Comparison of ENCODE assay signal across 1 cellular context in the genomic region with DNA sequence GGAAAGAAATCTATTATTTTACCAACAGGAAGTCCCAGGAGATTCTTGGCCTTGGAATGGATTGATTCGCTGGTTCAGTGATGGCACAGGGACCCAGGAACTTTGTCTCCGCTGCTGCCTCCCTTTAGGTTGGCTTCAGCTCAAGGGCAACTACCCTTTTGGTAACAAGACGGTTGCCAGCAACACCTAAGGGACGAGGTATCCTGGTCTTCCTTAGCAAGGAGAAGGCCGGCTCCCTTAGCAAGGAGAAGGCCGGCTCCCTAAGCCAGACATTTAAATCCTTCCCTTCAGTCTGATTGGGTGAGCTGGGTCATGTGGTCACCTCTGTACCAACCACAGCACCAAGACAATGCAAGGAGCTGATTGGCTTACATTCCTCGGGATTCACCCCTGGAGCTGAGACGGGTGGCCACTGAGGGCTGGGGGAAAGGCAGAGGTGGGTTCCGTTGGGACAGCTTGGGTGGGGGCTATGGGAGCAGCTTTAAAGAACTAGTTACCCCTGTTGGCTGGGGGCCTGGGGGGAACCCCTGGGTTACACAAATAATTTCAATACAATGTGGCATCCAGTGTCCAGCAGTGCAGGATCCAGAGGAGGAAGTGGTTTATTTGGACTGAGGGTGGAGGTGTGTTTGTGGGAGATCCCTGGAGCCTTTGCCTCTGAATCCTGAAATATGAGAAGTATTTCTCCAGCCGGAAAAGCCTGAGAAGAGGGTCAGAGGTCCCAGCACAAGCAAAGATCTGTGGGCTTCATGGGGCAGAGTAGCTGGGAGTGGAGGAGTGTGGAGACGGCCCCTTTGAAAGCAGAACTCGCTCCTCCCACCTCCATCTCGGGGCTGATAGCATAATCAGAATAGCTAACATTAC.
TF ChIP-seq lines count a peak whose summit lies in the region.

No MANE protein-coding gene starts in this region.

TF ChIP-seq in HepG2, 621 proteins besides CTCF, POLR2A, EP300 and RAD21 (continued from another document and continues in another):
- TF ChIP-seq, protein P1, sequence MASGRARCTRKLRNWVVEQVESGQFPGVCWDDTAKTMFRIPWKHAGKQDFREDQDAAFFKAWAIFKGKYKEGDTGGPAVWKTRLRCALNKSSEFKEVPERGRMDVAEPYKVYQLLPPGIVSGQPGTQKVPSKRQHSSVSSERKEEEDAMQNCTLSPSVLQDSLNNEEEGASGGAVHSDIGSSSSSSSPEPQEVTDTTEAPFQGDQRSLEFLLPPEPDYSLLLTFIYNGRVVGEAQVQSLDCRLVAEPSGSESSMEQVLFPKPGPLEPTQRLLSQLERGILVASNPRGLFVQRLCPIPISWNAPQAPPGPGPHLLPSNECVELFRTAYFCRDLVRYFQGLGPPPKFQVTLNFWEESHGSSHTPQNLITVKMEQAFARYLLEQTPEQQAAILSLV (CRISPR knock-in tag; IDR thresholded peaks at IDR 0.05; ENCODE audit: borderline replicate concordance) = no peak
- TF ChIP-seq TCF12 (IDR thresholded peaks at IDR 0.05) (no peak), TCF12 (CRISPR knock-in tag; IDR thresholded peaks at IDR 0.05) (no peak; the same call in 1 of the 2 replicates), GATAD1 (CRISPR knock-in tag; IDR thresholded peaks at IDR 0.05) (peak; percentile 73), ESRRA (CRISPR knock-in tag; IDR thresholded peaks at IDR 0.05; ENCODE audit: low read depth) (no peak), MIER2 (CRISPR knock-in tag; IDR thresholded peaks at IDR 0.05) (no peak; the same call in 1 of the 2 replicates), KDM2A (CRISPR knock-in tag; IDR thresholded peaks at IDR 0.05; ENCODE audit: borderline replicate concordance, low read depth) (no peak), ZSCAN20 (CRISPR knock-in tag; IDR thresholded peaks at IDR 0.05; ENCODE audit: borderline replicate concordance) (no peak), ZNF230 (CRISPR knock-in tag; IDR thresholded peaks at IDR 0.05) (peak; percentile 36; the same call in 1 of the 2 replicates), ZNF441 (CRISPR knock-in tag; IDR thresholded peaks at IDR 0.05; ENCODE audit: borderline replicate concordance) (0 out of 2 replicates have a peak, but pooled peaks have one; percentile 29), MXD4 (CRISPR knock-in tag; IDR thresholded peaks at IDR 0.05) (peak; percentile 59; the same call in 1 of the 2 replicates), KLF16 (CRISPR knock-in tag; IDR thresholded peaks at IDR 0.05) (peak in 1 of 2 experiments; percentile 76; a peak in 2 of 4 replicates), TBX2 (CRISPR knock-in tag; IDR thresholded peaks at IDR 0.05; ENCODE audit: borderline replicate concordance) (peak; percentile 42; the same call in 1 of the 2 replicates), ZNF510 (CRISPR knock-in tag; IDR thresholded peaks at IDR 0.05; ENCODE audit: low read depth) (no peak), ISL2 (CRISPR knock-in tag; IDR thresholded peaks at IDR 0.05) (peak; percentile 10; the same call in 1 of the 2 replicates), ZNF781 (CRISPR knock-in tag; IDR thresholded peaks at IDR 0.05; ENCODE audit: borderline replicate concordance, not compliant biosample characterization) (peak; percentile 89), NR2C2 (CRISPR knock-in tag; IDR thresholded peaks at IDR 0.05; ENCODE audit: borderline replicate concordance) (peak; percentile 58), SMYD3 (CRISPR knock-in tag; IDR thresholded peaks at IDR 0.05) (0 out of 2 replicates have a peak, but pooled peaks have one; percentile 53), ZNF263 (CRISPR knock-in tag; IDR thresholded peaks at IDR 0.05) (peak; percentile 60; the same call in 1 of the 2 replicates), ZNF572 (CRISPR knock-in tag; IDR thresholded peaks at IDR 0.05) (no peak), ZNF746 (CRISPR knock-in tag; IDR thresholded peaks at IDR 0.05) (0 out of 2 replicates have a peak, but pooled peaks have one; percentile 73), FOXA3 (CRISPR knock-in tag; IDR thresholded peaks at IDR 0.05) (peak; percentile 31; the same call in 1 of the 2 replicates), TAF1 (CRISPR knock-in tag; IDR thresholded peaks at IDR 0.05) (peak; percentile 88), TOPORS (CRISPR knock-in tag; IDR thresholded peaks at IDR 0.05) (no peak), SRSF4 (IDR thresholded peaks at IDR 0.05; ENCODE audit: low read depth, low read length, poor library complexity, severe bottlenecking) (no peak), SKI (IDR thresholded peaks at IDR 0.05; ENCODE audit: partially characterized antibody) (no peak), ZKSCAN8 (CRISPR knock-in tag; IDR thresholded peaks at IDR 0.05; ENCODE audit: borderline replicate concordance) (peak; percentile 76; the same call in 1 of the 2 replicates), ZNF121 (CRISPR knock-in tag; IDR thresholded peaks at IDR 0.05) (no peak), TSC22D2 (CRISPR knock-in tag; IDR thresholded peaks at IDR 0.05; ENCODE audit: borderline replicate concordance) (peak; percentile 63; the same call in 1 of the 2 replicates), RNF2 (conservative IDR thresholded peaks at IDR 0.05; ENCODE audit: low read depth) (no peak), SOX13 (IDR thresholded peaks at IDR 0.05) (peak; percentile 33; the same call in 1 of the 2 replicates), SOX13 (CRISPR knock-in tag; conservative IDR thresholded peaks at IDR 0.05 in 1 of 2, IDR thresholded peaks at IDR 0.05 in 1 of 2) (no peak; a peak in 1 of 4 replicates), FOXK2 (IDR thresholded peaks at IDR 0.05) (no peak), ZNF296 (CRISPR knock-in tag; conservative IDR thresholded peaks at IDR 0.05) (0 out of 2 replicates have a peak, but pooled peaks have one; percentile 17), ZFX (CRISPR knock-in tag; IDR thresholded peaks at IDR 0.05; ENCODE audit: low read depth) (peak; percentile 95), GTF2F1 (IDR thresholded peaks at IDR 0.05; ENCODE audit: low read length) (0 out of 2 replicates have a peak, but pooled peaks have one; percentile 55), MED13 (CRISPR knock-in tag; IDR thresholded peaks at IDR 0.05) (0 out of 2 replicates have a peak, but pooled peaks have one; percentile 30), ZNF3 (CRISPR knock-in tag; IDR thresholded peaks at IDR 0.05) (peak; percentile 14; the same call in 1 of the 2 replicates), POLR2AphosphoS2 (IDR thresholded peaks at IDR 0.05; ENCODE audit: low read depth, low read length) (no peak), PPARG (CRISPR knock-in tag; conservative IDR thresholded peaks at IDR 0.05) (peak; percentile 91), MXI1 (IDR thresholded peaks at IDR 0.05; ENCODE audit: borderline replicate concordance, low read depth, low read length) (0 out of 3 replicates have a peak, but pooled peaks have one; percentile 8), ZNF143 (CRISPR knock-in tag; IDR thresholded peaks at IDR 0.05) (no peak), RAD51 (IDR thresholded peaks at IDR 0.05; ENCODE audit: borderline replicate concordance) (peak; percentile 87), ZNF501 (CRISPR knock-in tag; IDR thresholded peaks at IDR 0.05) (peak; percentile 78), POLR2G (IDR thresholded peaks at IDR 0.05; ENCODE audit: low read depth, low read length) (peak; percentile 96), XBP1 (CRISPR knock-in tag; IDR thresholded peaks at IDR 0.05) (no peak)
- TF ChIP-seq, protein P2, sequence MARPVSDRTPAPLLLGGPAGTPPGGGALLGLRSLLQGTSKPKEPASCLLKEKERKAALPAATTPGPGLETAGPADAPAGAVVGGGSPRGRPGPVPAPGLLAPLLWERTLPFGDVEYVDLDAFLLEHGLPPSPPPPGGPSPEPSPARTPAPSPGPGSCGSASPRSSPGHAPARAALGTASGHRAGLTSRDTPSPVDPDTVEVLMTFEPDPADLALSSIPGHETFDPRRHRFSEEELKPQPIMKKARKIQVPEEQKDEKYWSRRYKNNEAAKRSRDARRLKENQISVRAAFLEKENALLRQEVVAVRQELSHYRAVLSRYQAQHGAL (CRISPR knock-in tag; IDR thresholded peaks at IDR 0.05; ENCODE audit: not compliant biosample characterization) = no peak
- TF ChIP-seq, protein P3, sequence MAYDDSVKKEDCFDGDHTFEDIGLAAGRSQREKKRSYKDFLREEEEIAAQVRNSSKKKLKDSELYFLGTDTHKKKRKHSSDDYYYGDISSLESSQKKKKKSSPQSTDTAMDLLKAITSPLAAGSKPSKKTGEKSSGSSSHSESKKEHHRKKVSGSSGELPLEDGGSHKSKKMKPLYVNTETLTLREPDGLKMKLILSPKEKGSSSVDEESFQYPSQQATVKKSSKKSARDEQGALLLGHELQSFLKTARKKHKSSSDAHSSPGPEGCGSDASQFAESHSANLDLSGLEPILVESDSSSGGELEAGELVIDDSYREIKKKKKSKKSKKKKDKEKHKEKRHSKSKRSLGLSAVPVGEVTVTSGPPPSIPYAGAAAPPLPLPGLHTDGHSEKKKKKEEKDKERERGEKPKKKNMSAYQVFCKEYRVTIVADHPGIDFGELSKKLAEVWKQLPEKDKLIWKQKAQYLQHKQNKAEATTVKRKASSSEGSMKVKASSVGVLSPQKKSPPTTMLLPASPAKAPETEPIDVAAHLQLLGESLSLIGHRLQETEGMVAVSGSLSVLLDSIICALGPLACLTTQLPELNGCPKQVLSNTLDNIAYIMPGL (CRISPR knock-in tag; IDR thresholded peaks at IDR 0.05; ENCODE audit: borderline replicate concordance in 1 of 2, low read depth in 1 of 2) = no peak; a peak in 1 of 4 replicates
- TF ChIP-seq, protein P4, sequence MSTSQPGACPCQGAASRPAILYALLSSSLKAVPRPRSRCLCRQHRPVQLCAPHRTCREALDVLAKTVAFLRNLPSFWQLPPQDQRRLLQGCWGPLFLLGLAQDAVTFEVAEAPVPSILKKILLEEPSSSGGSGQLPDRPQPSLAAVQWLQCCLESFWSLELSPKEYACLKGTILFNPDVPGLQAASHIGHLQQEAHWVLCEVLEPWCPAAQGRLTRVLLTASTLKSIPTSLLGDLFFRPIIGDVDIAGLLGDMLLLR (CRISPR knock-in tag; IDR thresholded peaks at IDR 0.05) = 0 out of 2 replicates have a peak, but pooled peaks have one; percentile 59
- TF ChIP-seq, protein P5, sequence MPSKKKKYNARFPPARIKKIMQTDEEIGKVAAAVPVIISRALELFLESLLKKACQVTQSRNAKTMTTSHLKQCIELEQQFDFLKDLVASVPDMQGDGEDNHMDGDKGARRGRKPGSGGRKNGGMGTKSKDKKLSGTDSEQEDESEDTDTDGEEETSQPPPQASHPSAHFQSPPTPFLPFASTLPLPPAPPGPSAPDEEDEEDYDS (CRISPR knock-in tag; IDR thresholded peaks at IDR 0.05) = peak; percentile 96
- TF ChIP-seq, protein P6, sequence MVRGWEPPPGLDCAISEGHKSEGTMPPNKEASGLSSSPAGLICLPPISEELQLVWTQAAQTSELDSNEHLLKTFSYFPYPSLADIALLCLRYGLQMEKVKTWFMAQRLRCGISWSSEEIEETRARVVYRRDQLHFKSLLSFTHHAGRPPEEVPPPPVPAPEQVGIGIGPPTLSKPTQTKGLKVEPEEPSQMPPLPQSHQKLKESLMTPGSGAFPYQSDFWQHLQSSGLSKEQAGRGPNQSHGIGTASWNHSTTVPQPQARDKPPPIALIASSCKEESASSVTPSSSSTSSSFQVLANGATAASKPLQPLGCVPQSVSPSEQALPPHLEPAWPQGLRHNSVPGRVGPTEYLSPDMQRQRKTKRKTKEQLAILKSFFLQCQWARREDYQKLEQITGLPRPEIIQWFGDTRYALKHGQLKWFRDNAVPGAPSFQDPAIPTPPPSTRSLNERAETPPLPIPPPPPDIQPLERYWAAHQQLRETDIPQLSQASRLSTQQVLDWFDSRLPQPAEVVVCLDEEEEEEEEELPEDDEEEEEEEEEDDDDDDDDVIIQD (CRISPR knock-in tag; IDR thresholded peaks at IDR 0.05; ENCODE audit: low read depth) = peak; percentile 63
- TF ChIP-seq, protein P7, sequence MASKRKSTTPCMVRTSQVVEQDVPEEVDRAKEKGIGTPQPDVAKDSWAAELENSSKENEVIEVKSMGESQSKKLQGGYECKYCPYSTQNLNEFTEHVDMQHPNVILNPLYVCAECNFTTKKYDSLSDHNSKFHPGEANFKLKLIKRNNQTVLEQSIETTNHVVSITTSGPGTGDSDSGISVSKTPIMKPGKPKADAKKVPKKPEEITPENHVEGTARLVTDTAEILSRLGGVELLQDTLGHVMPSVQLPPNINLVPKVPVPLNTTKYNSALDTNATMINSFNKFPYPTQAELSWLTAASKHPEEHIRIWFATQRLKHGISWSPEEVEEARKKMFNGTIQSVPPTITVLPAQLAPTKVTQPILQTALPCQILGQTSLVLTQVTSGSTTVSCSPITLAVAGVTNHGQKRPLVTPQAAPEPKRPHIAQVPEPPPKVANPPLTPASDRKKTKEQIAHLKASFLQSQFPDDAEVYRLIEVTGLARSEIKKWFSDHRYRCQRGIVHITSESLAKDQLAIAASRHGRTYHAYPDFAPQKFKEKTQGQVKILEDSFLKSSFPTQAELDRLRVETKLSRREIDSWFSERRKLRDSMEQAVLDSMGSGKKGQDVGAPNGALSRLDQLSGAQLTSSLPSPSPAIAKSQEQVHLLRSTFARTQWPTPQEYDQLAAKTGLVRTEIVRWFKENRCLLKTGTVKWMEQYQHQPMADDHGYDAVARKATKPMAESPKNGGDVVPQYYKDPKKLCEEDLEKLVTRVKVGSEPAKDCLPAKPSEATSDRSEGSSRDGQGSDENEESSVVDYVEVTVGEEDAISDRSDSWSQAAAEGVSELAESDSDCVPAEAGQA (IDR thresholded peaks at IDR 0.05; ENCODE audit: low read depth) = no peak
- TF ChIP-seq, protein P7 (CRISPR knock-in tag; IDR thresholded peaks at IDR 0.05; ENCODE audit: borderline replicate concordance) = no peak
- TF ChIP-seq, protein P8, sequence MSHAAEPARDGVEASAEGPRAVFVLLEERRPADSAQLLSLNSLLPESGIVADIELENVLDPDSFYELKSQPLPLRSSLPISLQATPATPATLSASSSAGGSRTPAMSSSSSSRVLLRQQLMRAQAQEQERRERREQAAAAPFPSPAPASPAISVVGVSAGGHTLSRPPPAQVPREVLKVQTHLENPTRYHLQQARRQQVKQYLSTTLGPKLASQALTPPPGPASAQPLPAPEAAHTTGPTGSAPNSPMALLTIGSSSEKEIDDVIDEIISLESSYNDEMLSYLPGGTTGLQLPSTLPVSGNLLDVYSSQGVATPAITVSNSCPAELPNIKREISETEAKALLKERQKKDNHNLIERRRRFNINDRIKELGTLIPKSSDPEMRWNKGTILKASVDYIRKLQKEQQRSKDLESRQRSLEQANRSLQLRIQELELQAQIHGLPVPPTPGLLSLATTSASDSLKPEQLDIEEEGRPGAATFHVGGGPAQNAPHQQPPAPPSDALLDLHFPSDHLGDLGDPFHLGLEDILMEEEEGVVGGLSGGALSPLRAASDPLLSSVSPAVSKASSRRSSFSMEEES (CRISPR knock-in tag; IDR thresholded peaks at IDR 0.05) = no peak
